ENCODE assay signal across 1 cellular context in genomic region chr18:55404136-55404810, GRCh38.
TF ChIP-seq lines count a peak whose summit lies in the region.

No MANE protein-coding gene starts in this region.

TF ChIP-seq in WTC11, 78 proteins besides CTCF, POLR2A, EP300 and RAD21 (continued from another document):
- TF ChIP-seq FOXP4 (CRISPR knock-in tag; IDR thresholded peaks at IDR 0.05) (no peak), PRRX2 (CRISPR knock-in tag; IDR thresholded peaks at IDR 0.05) (no peak), ATF6 (CRISPR knock-in tag; IDR thresholded peaks at IDR 0.05) (no peak), TEAD1 (CRISPR knock-in tag; IDR thresholded peaks at IDR 0.05) (no peak), CREB1 (CRISPR knock-in tag; IDR thresholded peaks at IDR 0.05) (no peak), TCF7 (CRISPR knock-in tag; IDR thresholded peaks at IDR 0.05; ENCODE audit: low read depth) (no peak), FOXJ3 (CRISPR knock-in tag; IDR thresholded peaks at IDR 0.05; ENCODE audit: borderline replicate concordance) (no peak), MAX (CRISPR knock-in tag; IDR thresholded peaks at IDR 0.05) (no peak)
